22 cellular contexts compared by ENCODE assay signal in genomic region chr10:1539216-1539615, GRCh38.
"Had no signal": no experiment of that assay in that cellular context is flagged by ENCODE, and none has a peak within 500 bp of the region (broad histone marks: within the 10 kb centered on the region; RNA-seq: fewer than 3 reads in every experiment).

No MANE protein-coding gene starts in this region.

- H2AFZ ChIP-seq: PC-9 had no signal

- H3K4me3 Mint-ChIP-seq: activated B cell treated with CpG ODN at 0.5 μM for 24 hours; activated CD4-positive, alpha-beta T cell treated with anti-CD3 and anti-CD28 coated beads, Interleukin-2, amount 10 ng/mL, durations not matched to agents 24 days and 14 days; activated CD8-positive, alpha-beta memory T cell treated with anti-CD3 and anti-CD28 coated beads, Interleukin-2, amount 10 ng/mL, durations not matched to agents 7 days and 5 days; activated naive CD4-positive, alpha-beta T cell treated with anti-CD3 and anti-CD28 coated beads for 36 hours; activated naive CD8-positive, alpha-beta T cell; activated T-cell treated with anti-CD3 and anti-CD28 coated beads, Interleukin-2, amount 50 U/mL, for 24 hours; activated T-helper 1 cell treated with anti-CD3 and anti-CD28 coated beads, Interleukin-12 subunit alpha, Interleukin-12 subunit beta, Interleukin-2, Interleukin-4 antibody, amounts not matched to agents 30 ng/mL and 10 ng/mL and 1 ng/mL, durations not matched to agents 14 hours and 24 hours and 36 hours; T-helper 17 cell had no signal

- H3K36me3 Mint-ChIP-seq: activated CD8-positive, alpha-beta memory T cell treated with anti-CD3 and anti-CD28 coated beads, Interleukin-2, amount 10 ng/mL, durations not matched to agents 7 days and 5 days; activated naive CD8-positive, alpha-beta T cell had no signal

- H3K4me3 ChIP-seq: PC-9 had no signal

- H3K27ac ChIP-seq: PC-9 had no signal

- H3K4me1 Mint-ChIP-seq: activated B cell treated with CpG ODN at 0.5 μM for 24 hours; activated CD4-positive, alpha-beta T cell treated with anti-CD3 and anti-CD28 coated beads, Interleukin-2, amount 10 ng/mL, durations not matched to agents 24 days and 14 days; activated CD8-positive, alpha-beta memory T cell treated with anti-CD3 and anti-CD28 coated beads, Interleukin-2, amount 10 ng/mL, durations not matched to agents 7 days and 5 days; T-helper 17 cell had no signal

- DNase-seq: activated B cell treated with CpG ODN at 0.5 μM for 24 hours; activated CD4-positive, alpha-beta T cell treated with anti-CD3 and anti-CD28 coated beads for 1 hour; activated CD4-positive, alpha-beta T cell treated with anti-CD3 and anti-CD28 coated beads, Interleukin-2, amount 10 ng/mL, durations not matched to agents 24 days and 14 days; activated CD4-positive, alpha-beta T cell treated with anti-CD3 and anti-CD28 coated beads, Interleukin-2, amount 50 U/mL, for 48 hours; activated CD8-positive, alpha-beta memory T cell treated with anti-CD3 and anti-CD28 coated beads, Interleukin-2, amount 10 ng/mL, durations not matched to agents 7 days and 5 days; activated gamma-delta T cell; activated naive CD4-positive, alpha-beta T cell treated with anti-CD3 and anti-CD28 coated beads for 36 hours; activated T-cell treated with anti-CD3 and anti-CD28 coated beads, Interleukin-2, amount 50 U/mL, for 24 hours; caudate nucleus; MM.1S; NCI-H1105 treated with DMSO at 0.1 percent for 48 hours; NCI-H1436 treated with DMSO at 0.1 percent for 48 hours; NCI-H187; NCI-H2081; NCI-H510A treated with DMSO at 0.1 percent for 48 hours; NCI-H69; PC-9; SIG-M5; T-helper 17 cell; T-helper 9 cell had no signal

- H3K27ac Mint-ChIP-seq: activated B cell treated with CpG ODN at 0.5 μM for 24 hours; activated CD4-positive, alpha-beta T cell treated with anti-CD3 and anti-CD28 coated beads, Interleukin-2, amount 10 ng/mL, durations not matched to agents 24 days and 14 days; activated CD8-positive, alpha-beta memory T cell treated with anti-CD3 and anti-CD28 coated beads, Interleukin-2, amount 10 ng/mL, durations not matched to agents 7 days and 5 days; activated naive CD4-positive, alpha-beta T cell treated with anti-CD3 and anti-CD28 coated beads for 36 hours; activated naive CD8-positive, alpha-beta T cell; activated T-cell treated with anti-CD3 and anti-CD28 coated beads, Interleukin-2, amount 50 U/mL, for 24 hours; activated T-helper 1 cell treated with anti-CD3 and anti-CD28 coated beads, Interleukin-12 subunit alpha, Interleukin-12 subunit beta, Interleukin-2, Interleukin-4 antibody, amounts not matched to agents 30 ng/mL and 10 ng/mL and 1 ng/mL, durations not matched to agents 14 hours and 24 hours and 36 hours; T-helper 17 cell had no signal

- H3K27me3 Mint-ChIP-seq: activated B cell treated with CpG ODN at 0.5 μM for 24 hours; activated CD4-positive, alpha-beta T cell treated with anti-CD3 and anti-CD28 coated beads, Interleukin-2, amount 10 ng/mL, durations not matched to agents 24 days and 14 days; activated CD8-positive, alpha-beta memory T cell treated with anti-CD3 and anti-CD28 coated beads, Interleukin-2, amount 10 ng/mL, durations not matched to agents 7 days and 5 days; T-helper 17 cell had no signal

- H3K4me2 ChIP-seq: PC-9 had no signal

- ATAC-seq: activated CD8-positive, alpha-beta memory T cell treated with anti-CD3 and anti-CD28 coated beads, Interleukin-2, amount 10 ng/mL, durations not matched to agents 7 days and 5 days; T-helper 17 cell had no signal

- H3K9me3 Mint-ChIP-seq: activated B cell treated with CpG ODN at 0.5 μM for 24 hours; activated CD4-positive, alpha-beta T cell treated with anti-CD3 and anti-CD28 coated beads, Interleukin-2, amount 10 ng/mL, durations not matched to agents 24 days and 14 days; activated naive CD4-positive, alpha-beta T cell treated with anti-CD3 and anti-CD28 coated beads for 36 hours; activated T-cell treated with anti-CD3 and anti-CD28 coated beads, Interleukin-2, amount 50 U/mL, for 24 hours; activated T-helper 1 cell treated with anti-CD3 and anti-CD28 coated beads, Interleukin-12 subunit alpha, Interleukin-12 subunit beta, Interleukin-2, Interleukin-4 antibody, amounts not matched to agents 30 ng/mL and 10 ng/mL and 1 ng/mL, durations not matched to agents 14 hours and 24 hours and 36 hours had no signal
